Comparison of ENCODE assay signal across 1 cellular context in genomic region chr11:119095066-119095880, GRCh38.
TF ChIP-seq lines count a peak whose summit lies in the region.

No MANE protein-coding gene starts in this region.

TF ChIP-seq in HEK293, 187 proteins besides CTCF, POLR2A, EP300 and RAD21 (continued from another document and continues in another):
- TF ChIP-seq ZNF518A (tag by site-specific recombination; conservative IDR thresholded peaks at IDR 0.05; ENCODE audit: low read depth) = no peak
- TF ChIP-seq ZNF324 (tag by site-specific recombination; IDR thresholded peaks at IDR 0.05) = 0 out of 2 replicates have a peak, but pooled peaks have one; percentile 36
- TF ChIP-seq ZNF391 (tag by site-specific recombination; IDR thresholded peaks at IDR 0.05; ENCODE audit: borderline replicate concordance, low read depth) = peak; percentile 77; the same call in 1 of the 2 replicates
- TF ChIP-seq ZNF792 (tag by site-specific recombination; IDR thresholded peaks at IDR 0.05) = no peak
- TF ChIP-seq OVOL3 (tag by site-specific recombination; IDR thresholded peaks at IDR 0.05) = no peak
- no peak for TF ChIP-seq PRDM1 (tag by site-specific recombination; IDR thresholded peaks at IDR 0.05)
- peak; percentile 94; the same call in 1 of the 2 replicates for TF ChIP-seq PRDM2 (tag by site-specific recombination; IDR thresholded peaks at IDR 0.05; ENCODE audit: borderline replicate concordance)
- TF ChIP-seq ZNF394 (tag by site-specific recombination; IDR thresholded peaks at IDR 0.05; ENCODE audit: borderline replicate concordance) = peak; percentile 81
- TF ChIP-seq ZNF10 (tag by site-specific recombination; IDR thresholded peaks at IDR 0.05) = no peak
- TF ChIP-seq INSM2 (tag by site-specific recombination; IDR thresholded peaks at IDR 0.05) = peak; percentile 60
- no peak for TF ChIP-seq ZNF416 (tag by site-specific recombination; IDR thresholded peaks at IDR 0.05)
- 0 out of 2 replicates have a peak, but pooled peaks have one; percentile 15 for TF ChIP-seq ZBTB11 (tag by site-specific recombination; conservative IDR thresholded peaks at IDR 0.05; ENCODE audit: low read depth)
- TF ChIP-seq ZNF16 (tag by site-specific recombination; IDR thresholded peaks at IDR 0.05; ENCODE audit: low read depth) = no peak
- no peak for TF ChIP-seq ZNF707 (tag by site-specific recombination; IDR thresholded peaks at IDR 0.05)
- TF ChIP-seq ZNF549 (tag by site-specific recombination; IDR thresholded peaks at IDR 0.05) = no peak
- no peak for TF ChIP-seq ZNF311 (tag by site-specific recombination; IDR thresholded peaks at IDR 0.05; ENCODE audit: borderline replicate concordance)
- TF ChIP-seq WT1 (tag by site-specific recombination; IDR thresholded peaks at IDR 0.05) = no peak
- peak; percentile 79 for TF ChIP-seq KLF16 (tag by site-specific recombination; IDR thresholded peaks at IDR 0.05)
- TF ChIP-seq ZNF777 (tag by site-specific recombination; IDR thresholded peaks at IDR 0.05; ENCODE audit: borderline replicate concordance) = peak; percentile 62; the same call in 1 of the 2 replicates
- 0 out of 2 replicates have a peak, but pooled peaks have one; percentile 31 for TF ChIP-seq KLF8 (tag by site-specific recombination; IDR thresholded peaks at IDR 0.05)
- no peak for TF ChIP-seq ZNF830 (tag by site-specific recombination; IDR thresholded peaks at IDR 0.05; ENCODE audit: low read depth)
- no peak for TF ChIP-seq ZNF548 (tag by site-specific recombination; IDR thresholded peaks at IDR 0.05)
- peak; percentile 43; the same call in 1 of the 2 replicates for TF ChIP-seq ZNF76 (tag by site-specific recombination; IDR thresholded peaks at IDR 0.05; ENCODE audit: borderline replicate concordance, low read depth)
- no peak for TF ChIP-seq HOXA7 (CRISPR knock-in tag; IDR thresholded peaks at IDR 0.05; ENCODE audit: borderline replicate concordance)
- TF ChIP-seq ZNF639 (tag by site-specific recombination; IDR thresholded peaks at IDR 0.05) = 0 out of 2 replicates have a peak, but pooled peaks have one; percentile 16
- no peak for TF ChIP-seq ZNF623 (tag by site-specific recombination; IDR thresholded peaks at IDR 0.05)
- TF ChIP-seq ZBTB21 (tag by site-specific recombination; IDR thresholded peaks at IDR 0.05) = no peak
- peak; percentile 29; the same call in 1 of the 2 replicates for TF ChIP-seq ZNF768 (tag by site-specific recombination; IDR thresholded peaks at IDR 0.05)
- no peak for TF ChIP-seq ZNF776 (tag by site-specific recombination; IDR thresholded peaks at IDR 0.05; ENCODE audit: borderline replicate concordance)
- no peak for TF ChIP-seq ZNF350 (tag by site-specific recombination; IDR thresholded peaks at IDR 0.05)
- TF ChIP-seq ZNF48 (tag by site-specific recombination; IDR thresholded peaks at IDR 0.05) = no peak
- TF ChIP-seq SETDB1 (IDR thresholded peaks at IDR 0.05; ENCODE audit: insufficient read length, low read length) = peak; percentile 88
- peak; percentile 66; the same call in 1 of the 2 replicates for TF ChIP-seq ZNF169 (tag by site-specific recombination; IDR thresholded peaks at IDR 0.05)
- TF ChIP-seq ZBTB49 (tag by site-specific recombination; IDR thresholded peaks at IDR 0.05; ENCODE audit: low read depth) = no peak
- peak; percentile 71 for TF ChIP-seq ZNF692 (tag by site-specific recombination; IDR thresholded peaks at IDR 0.05)
